In the genomic region with DNA sequence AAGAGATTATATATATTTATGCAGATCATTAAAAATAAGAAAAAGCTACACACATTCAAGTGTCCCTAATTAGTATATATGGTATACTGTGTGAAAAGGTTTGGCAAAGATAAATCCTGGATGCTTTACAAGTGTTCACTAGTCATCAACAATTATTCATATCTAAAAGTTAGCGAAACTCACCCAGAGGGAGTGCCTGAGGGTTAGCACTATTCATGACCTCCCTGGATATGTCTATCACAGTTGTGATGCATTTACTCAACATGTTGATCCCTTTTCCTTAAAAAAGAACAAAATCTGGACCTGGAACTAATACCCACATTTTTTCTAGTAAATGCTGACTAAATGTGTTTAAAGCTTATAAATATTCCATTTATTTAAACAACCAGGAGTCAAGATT, we compare ENCODE assay signal across 9 cellular contexts.
"Had no signal": no experiment of that assay in that cellular context is flagged by ENCODE, and none has a peak within 500 bp of the region (broad histone marks: within the 10 kb centered on the region; RNA-seq: fewer than 3 reads in every experiment).

No MANE protein-coding gene starts in this region.

- H3K4me3 ChIP-seq: GM23248, GM23338, HAP-1 had no signal

- H3K9ac ChIP-seq: GM23248 had no signal

- DNase-seq: GM23248, GOT3, H7, H9, HCEC 1CT, HFFc6 had no signal

- H3K9me3 ChIP-seq: HAP-1 had no signal

- ATAC-seq: GM23338, HCT116 had no signal

- H3K27ac ChIP-seq: GM23248 had no signal

- H3K36me3 ChIP-seq: HAP-1 had no signal
